Comparison of ENCODE assay signal across 24 cellular contexts in genomic region chr4:74757136-74757535, GRCh38. TPM values are rescaled to one million over a fixed set of nuclear protein-coding genes. Genes with fewer than 3 reads are reported as not detected.
"Had no signal": no experiment of that assay in that cellular context is flagged by ENCODE, and none has a peak within 500 bp of the region (broad histone marks: within the 10 kb centered on the region; RNA-seq: fewer than 3 reads in every experiment).

No MANE protein-coding gene starts in this region.

- DNase-seq: colonic mucosa; dermis blood vessel endothelial cell; dorsolateral prefrontal cortex; effector CD4-positive, alpha-beta T cell; effector memory CD4-positive, alpha-beta T cell; foreskin keratinocyte; heart left ventricle; hypothalamus; immature natural killer cell; islet precursor cell; kidney; kidney glomerular epithelial cell; left colon; left lung; left ventricle myocardium superior; lower lobe of right lung; mesenchymal stem cell; midbrain had no signal

- H3K9me3 ChIP-seq: colonic mucosa, esophagus muscularis mucosa, gastroesophageal sphincter, heart left ventricle, left lung, lower lobe of right lung had no signal

- H3K36me3 ChIP-seq: colonic mucosa, esophagus muscularis mucosa, gastroesophageal sphincter, heart left ventricle, left lung, lower lobe of right lung had no signal

- H2AFZ ChIP-seq: hepatocyte had no signal

- H3K4me1 ChIP-seq: colonic mucosa, foreskin keratinocyte, heart left ventricle, left lung, lower lobe of right lung had no signal

- H3K27ac ChIP-seq: colonic mucosa, dorsolateral prefrontal cortex, foreskin keratinocyte, hepatocyte, left lung, lower lobe of right lung had no signal

- H3K4me2 ChIP-seq: hepatocyte had no signal

- ATAC-seq: foreskin keratinocyte, gastroesophageal sphincter, heart left ventricle, left colon, left lung, left ventricle myocardium superior, lower lobe of right lung had no signal

- H3K79me2 ChIP-seq: hepatocyte had no signal

- H3K27me3 ChIP-seq: colonic mucosa, esophagus muscularis mucosa, gastroesophageal sphincter, heart left ventricle, hepatocyte, left lung had no signal

- H3K4me3 ChIP-seq: colonic mucosa, dorsolateral prefrontal cortex, esophagus muscularis mucosa, gastroesophageal sphincter, heart left ventricle, hepatocyte, left lung, lower lobe of right lung had no signal

RNA-seq across cellular contexts. Expression of gene BTC, which starts 37.2 kb away (rescaled TPM):
- total RNA-seq: endothelial cell of umbilical vein, frontal cortex, lung microvascular endothelial cell had no signal
- polyA plus RNA-seq: immature natural killer cell had no signal
